Comparison of ENCODE assay signal across 8 cellular contexts in genomic region chr3:20039082-20039764, GRCh38. TPM values are rescaled to one million over a fixed set of nuclear protein-coding genes. Genes with fewer than 3 reads are reported as not detected.
DNase-seq lines count a peak whose midpoint lies in the region; ATAC-seq lines count a peak whose summit lies in the region.

No MANE protein-coding gene starts in this region.

- in situ Hi-C loops in ACHN (cut with HindIII; ENCODE audit: low pct_ligation_motif_present, low pct_unique_long_range_greater_than_20kb, low sequenced_read_pairs): no loop called here

- H3K9ac ChIP-seq in Karpas-422 (ENCODE audit: low read length): peak overlapping the region; percentile 76

- peaks cover 45% of the 10 kb centered on the region for H3K4me1 ChIP-seq in Karpas-422 (ENCODE audit: low read length)
- peaks cover 8 to 22% of the 10 kb centered on the region in 2 donors for H3K4me1 ChIP-seq in muscle layer of duodenum (ENCODE audit: control insufficient read depth in 1 of 2, insufficient read depth in 2 of 2, low read length in 2 of 2)

- H3K4me3 ChIP-seq in Karpas-422 (ENCODE audit: low read length): peak overlapping the region; percentile 70
- peak overlapping the region; percentile 62 to 79 for H3K4me3 ChIP-seq in muscle layer of duodenum (ENCODE audit: low read depth in 1 of 2, low read length in 2 of 2)

- peak overlapping the region; percentile 46 for H2AFZ ChIP-seq in Karpas-422 (ENCODE audit: low read length)

- H4K20me1 ChIP-seq in Karpas-422 (ENCODE audit: insufficient read depth, low read depth, low read length): peaks cover 10% of the 10 kb centered on the region; the same call in 1 of the 2 replicates

- H3K9me2 ChIP-seq in Karpas-422 (replicated peaks; ENCODE audit: insufficient read depth, low read length): no peaks in the 10 kb centered on the region

- ATAC-seq in HG03457 (IDR thresholded peaks at IDR 0.05; ENCODE audit: unreplicated experiment): no peak
- ATAC-seq in GM18907 (IDR thresholded peaks at IDR 0.05; ENCODE audit: unreplicated experiment): no peak

- H3K9me3 ChIP-seq in Karpas-422 (ENCODE audit: low read length) (no peaks in the 10 kb centered on the region), muscle layer of duodenum (ENCODE audit: control insufficient read depth in 1 of 2, low read length in 2 of 2) (no peaks in the 10 kb centered on the region)

- DNase-seq in ACHN (peak; percentile 9), Karpas-422 (peak; percentile 66), hepatic stellate cell (ENCODE audit: low spot score) (no peak)
- DNase-seq in effector CD8-positive, alpha-beta T cell (lab: John Stamatoyannopoulos, UW): no peak

- H3K27ac ChIP-seq in Karpas-422 (ENCODE audit: low read length) (peak overlapping the region; percentile 94), cingulate gyrus (ENCODE audit: low read depth, low read length) (peak overlapping the region; percentile 93), muscle layer of duodenum (ENCODE audit: low read length) (peak overlapping the region; percentile 68)

- no peaks in the 10 kb centered on the region for H3K36me3 ChIP-seq in Karpas-422 (ENCODE audit: insufficient read depth, low read length)
- H3K36me3 ChIP-seq in muscle layer of duodenum (ENCODE audit: control insufficient read depth in 1 of 2, insufficient read depth in 2 of 2, low read length in 2 of 2): no peaks in the 10 kb centered on the region

- peaks cover 36% of the 10 kb centered on the region for H3K79me2 ChIP-seq in Karpas-422 (ENCODE audit: low read length)

- H3K4me2 ChIP-seq in Karpas-422 (ENCODE audit: low read depth, low read length, poor library complexity, severe bottlenecking): peak overlapping the region; percentile 93

- no peaks in the 10 kb centered on the region for H3K27me3 ChIP-seq in Karpas-422 (ENCODE audit: low read length)
- no peaks in the 10 kb centered on the region for H3K27me3 ChIP-seq in muscle layer of duodenum (ENCODE audit: low read depth, low read length)

RNA-seq across cellular contexts. Expression of gene KAT2B, which starts 1.0 kb away (rescaled TPM):
- total RNA-seq in Karpas-422 (2014; rRNA removed; shearing (Covaris generic); ENCODE audit: low replicate concordance): 37.7 and 45.8 TPM in 2 replicates

RNA-seq across cellular contexts. Expression of gene PP2D1, which starts 27.2 kb away (rescaled TPM):
- total RNA-seq in Karpas-422 (2014; rRNA removed; shearing (Covaris generic); ENCODE audit: low replicate concordance): not detected in 2 replicates

Comparison
In these comparisons a context has a peak if more than half of its experiments do, and no peak if none do; other contexts are left out.
1. DNase-seq: peak in ACHN (single experiment) and Karpas-422 (single experiment); none in effector CD8-positive, alpha-beta T cell (single experiment) and hepatic stellate cell (single experiment).
2. Peak in every context shown above with its lines, with median percentiles within 50 percentile points of each other: H3K27ac ChIP-seq.